ENCODE assay signal across 11 cellular contexts in the genomic region with DNA sequence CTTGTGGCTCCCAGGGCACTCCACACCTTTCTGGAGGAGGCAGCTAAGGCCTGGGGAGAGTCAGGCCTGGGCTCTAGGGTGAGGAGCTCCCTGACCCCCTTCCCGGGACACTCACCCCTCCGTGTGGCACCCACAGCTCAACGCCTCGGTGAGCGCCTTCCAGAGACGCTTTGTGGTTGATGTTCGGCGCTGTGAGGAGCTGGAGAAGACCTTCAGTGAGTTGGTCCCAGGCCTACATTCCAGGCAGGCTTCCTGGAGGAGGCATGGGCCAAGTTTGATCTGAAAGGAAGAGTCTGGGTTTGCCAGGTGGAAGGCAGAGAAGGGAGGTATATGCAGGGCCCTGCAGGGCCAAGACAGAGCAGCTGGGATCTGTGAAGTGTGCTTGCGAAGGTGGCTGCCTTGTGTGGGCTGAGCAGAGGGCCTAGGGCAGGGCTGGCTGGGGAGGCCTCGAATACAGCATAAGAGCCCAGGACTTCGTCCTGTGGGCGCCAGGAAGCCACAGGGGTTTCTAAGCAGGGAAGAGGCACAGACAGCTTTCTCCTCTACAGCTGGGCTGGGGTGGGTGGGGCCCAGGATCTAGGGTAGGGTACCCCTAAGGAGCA. TPM values are rescaled to one million over a fixed set of nuclear protein-coding genes. Genes with fewer than 3 reads are reported as not detected.
DNase-seq lines count a peak whose midpoint lies in the region; ATAC-seq and TF ChIP-seq lines count a peak whose summit lies in the region.
"Had no signal": no experiment of that assay in that cellular context is flagged by ENCODE, and none has a peak within 500 bp of the region (broad histone marks: within the 10 kb centered on the region; RNA-seq: fewer than 3 reads in every experiment).

No MANE protein-coding gene starts in this region.

- H3K36me3 ChIP-seq in RWPE2 (ENCODE audit: low read depth) (0 out of 2 replicates have a peak, but pooled peaks cover 10% of the 10 kb centered on the region), esophagus squamous epithelium (peaks cover 12 to 53% (median 28%) of the 10 kb centered on the region in 3 donors), subcutaneous abdominal adipose tissue (ENCODE audit: control insufficient read depth in 5 of 5, insufficient read depth in 5 of 5, low read length in 5 of 5) (peaks cover 0 to 46% (median 37%) of the 10 kb centered on the region in 5 donors)

- peaks cover 17% of the 10 kb centered on the region for H3K4me1 Mint-ChIP-seq in activated CD4-positive, alpha-beta T cell treated with anti-CD3 and anti-CD28 coated beads for 36 hours

- H3K36me3 Mint-ChIP-seq in activated CD4-positive, alpha-beta T cell treated with anti-CD3 and anti-CD28 coated beads for 36 hours (ENCODE audit: low read depth) = peaks cover 10% of the 10 kb centered on the region

- TF ChIP-seq POLR2A in esophagus squamous epithelium (IDR thresholded peaks at IDR 0.05) = no peak

- H3K4me3 ChIP-seq in RWPE2 (ENCODE audit: severe bottlenecking) = no peak overlapping the region
- peak overlapping the region in 1 of 4 donors; percentile 96 for H3K4me3 ChIP-seq in esophagus squamous epithelium
- no peak overlapping the region for H3K4me3 ChIP-seq in subcutaneous abdominal adipose tissue (ENCODE audit: low read depth in 1 of 5, low read length in 5 of 5)

- H3K4me1 ChIP-seq in RWPE2 (ENCODE audit: insufficient read depth, poor library complexity, severe bottlenecking) (peaks cover 4% of the 10 kb centered on the region), esophagus squamous epithelium (peaks cover 43 to 75% (median 57%) of the 10 kb centered on the region in 3 donors), subcutaneous abdominal adipose tissue (ENCODE audit: control insufficient read depth in 5 of 5, insufficient read depth in 5 of 5, low read length in 5 of 5) (peaks cover 0 to 56% (median 49%) of the 10 kb centered on the region in 5 donors)

- intact Hi-C loops in activated CD4-positive, alpha-beta T cell treated with anti-CD3 and anti-CD28 coated beads for 36 hours (cut with DNase I, micrococcal nuclease) = loop anchor here in 1 of 2 experiments (2.0 kb wide), 1 partner anchor 79 kb away; a partner anchor contains a TSS
- intact Hi-C loops in esophagus squamous epithelium (cut with DNase I) = no loop called here

- H3K9me3 Mint-ChIP-seq in activated CD4-positive, alpha-beta T cell treated with anti-CD3 and anti-CD28 coated beads for 36 hours (ENCODE audit: low read depth) = no peaks in the 10 kb centered on the region

- no CpG with 5 or more reads among the region's 12 CpGs for WGBS in esophagus squamous epithelium, 2 donors

- H3K27ac ChIP-seq in RWPE2 (ENCODE audit: poor library complexity, severe bottlenecking) (peak overlapping the region; percentile 67), esophagus squamous epithelium (peak overlapping the region; percentile 89 to 90 (median 90)), subcutaneous abdominal adipose tissue (ENCODE audit: low read depth, low read length) (peak overlapping the region; percentile 83)

- H3K27me3 ChIP-seq in RWPE2 (ENCODE audit: insufficient read depth, poor library complexity, severe bottlenecking) (no peaks in the 10 kb centered on the region), esophagus squamous epithelium (no peaks in the 10 kb centered on the region), subcutaneous abdominal adipose tissue (ENCODE audit: control insufficient read depth in 5 of 5, insufficient read depth in 4 of 5, low read length in 5 of 5) (no peaks in the 10 kb centered on the region)

- ATAC-seq in activated CD4-positive, alpha-beta T cell treated with anti-CD3 and anti-CD28 coated beads for 36 hours = no peak
- ATAC-seq in RWPE2 (ENCODE audit: low read depth) = no peak
- ATAC-seq in HG03378 (IDR thresholded peaks at IDR 0.05; ENCODE audit: unreplicated experiment) = no peak

- no peaks in the 10 kb centered on the region for H3K27me3 Mint-ChIP-seq in activated CD4-positive, alpha-beta T cell treated with anti-CD3 and anti-CD28 coated beads for 36 hours

- no peak for TF ChIP-seq CTCF in RWPE2 (IDR thresholded peaks at IDR 0.05; ENCODE audit: poor library complexity, severe bottlenecking)
- no peak for TF ChIP-seq CTCF in esophagus squamous epithelium (IDR thresholded peaks at IDR 0.05)

- H3K4me3 Mint-ChIP-seq in activated CD4-positive, alpha-beta T cell treated with anti-CD3 and anti-CD28 coated beads for 36 hours = no peak overlapping the region

- H3K9me3 ChIP-seq in RWPE2 (ENCODE audit: severe bottlenecking) (no peaks in the 10 kb centered on the region), esophagus squamous epithelium (no peaks in the 10 kb centered on the region), subcutaneous abdominal adipose tissue (ENCODE audit: control insufficient read depth in 5 of 5, low read length in 5 of 5) (no peaks in the 10 kb centered on the region)

- CTCF ChIA-PET in activated CD4-positive, alpha-beta T cell treated with anti-CD3 and anti-CD28 coated beads for 36 hours (lab: Charles Lee) = no interaction called here

- H3K27ac Mint-ChIP-seq in activated CD4-positive, alpha-beta T cell treated with anti-CD3 and anti-CD28 coated beads for 36 hours = no peak overlapping the region

- DNase-seq in activated CD4-positive, alpha-beta T cell treated with anti-CD3 and anti-CD28 coated beads for 36 hours = peak; percentile 9
- no peak for DNase-seq in activated CD4-positive, alpha-beta T cell treated with anti-CD3 and anti-CD28 coated beads for 48 hours
- DNase-seq in RWPE2 (ENCODE audit: low spot score) (no peak), esophagus squamous epithelium (lab: John Stamatoyannopoulos, UW) (no peak), DMS53 treated with DMSO at 0.1 percent for 48 hours (lab: John Stamatoyannopoulos, UW; ENCODE audit: unreplicated experiment) (no peak), NCI-H1105 (lab: John Stamatoyannopoulos, UW) (no peak)
- DNase-seq: head of caudate nucleus, NCI-H2029, OCI-M1 had no signal

- H3K9ac ChIP-seq in subcutaneous abdominal adipose tissue (ENCODE audit: low read length in 5 of 5) = no peak overlapping the region

- POLR2A ChIA-PET in activated CD4-positive, alpha-beta T cell treated with anti-CD3 and anti-CD28 coated beads for 36 hours (lab: Charles Lee) = interaction anchor here (0.8 kb wide), 1 partner anchor 75 kb away, joined by 3 read pairs; no protein-coding TSS in a partner anchor

RNA-seq across cellular contexts. Expression of a gene that starts 2.9 kb away (rescaled TPM):
- 100 to 1,000 TPM; 117 to 151 TPM for total RNA-seq in activated CD4-positive, alpha-beta T cell treated with anti-CD3 and anti-CD28 coated beads for 36 hours
- 10 to 100 TPM; 46.6 to 70.5 (median 63.5) TPM for total RNA-seq in esophagus squamous epithelium

RNA-seq across cellular contexts. Expression of a gene that starts 11.2 kb away (rescaled TPM):
- 100 to 1,000 TPM; 108 to 113 TPM for total RNA-seq in activated CD4-positive, alpha-beta T cell treated with anti-CD3 and anti-CD28 coated beads for 36 hours
- total RNA-seq in esophagus squamous epithelium = 100 to 1,000 TPM; 112 to 192 (median 135) TPM

RNA-seq across cellular contexts. Expression of a gene that starts 31.6 kb away (rescaled TPM):
- not detected for total RNA-seq in activated CD4-positive, alpha-beta T cell treated with anti-CD3 and anti-CD28 coated beads for 36 hours
- total RNA-seq in esophagus squamous epithelium = 10 to 100 TPM in 2 of 4 donors, 1 to 10 TPM in 2; 1.6 to 15.7 (median 8.0) TPM

RNA-seq across cellular contexts. Expression of a gene that starts 37.8 kb away (rescaled TPM):
- 10 to 100 TPM; 16.3 to 16.7 TPM for total RNA-seq in activated CD4-positive, alpha-beta T cell treated with anti-CD3 and anti-CD28 coated beads for 36 hours
- total RNA-seq in esophagus squamous epithelium = 10 to 100 TPM; 13.5 to 38.0 (median 31.5) TPM
